8 cellular contexts compared by ENCODE assay signal in genomic region chr14:32201816-32202467, GRCh38. TPM values are rescaled to one million over a fixed set of nuclear protein-coding genes. Genes with fewer than 3 reads are reported as not detected.
DNase-seq lines count a peak whose midpoint lies in the region; ATAC-seq, FAIRE-seq and TF ChIP-seq lines count a peak whose summit lies in the region.

Gene RNU6-7 (plus strand): TSS chr14:32202045.

- DNase-seq in HCT116 (ENCODE audit: low read depth, low spot score) (no peak), NCI-H524 treated with DMSO at 0.1 percent for 48 hours (lab: John Stamatoyannopoulos, UW) (peak; percentile 80), head of caudate nucleus (peak in 37 of 42 donors; percentile 10 to 71 (median 42)), putamen (ENCODE audit: low spot score) (peak; percentile 5), NAMALWA (ENCODE audit: low spot score) (no peak), D721Med (ENCODE audit: insufficient read length, low spot score) (no peak)
- peak; percentile 37 for DNase-seq in activated naive CD4-positive, alpha-beta T cell treated with anti-CD3 and anti-CD28 coated beads, Interleukin-2, amount 10 ng/mL, durations not matched to agents 7 days and 5 days

- no peak for TF ChIP-seq CTCF in HCT116 (IDR thresholded peaks at IDR 0.05 in 2 of 3, conservative IDR thresholded peaks at IDR 0.05 in 1 of 3; ENCODE audit: borderline replicate concordance in 1 of 3, insufficient read depth in 1 of 3, low read depth in 2 of 3, low read length in 2 of 3)
- TF ChIP-seq CTCF in D721Med (IDR thresholded peaks at IDR 0.05; ENCODE audit: insufficient read depth, missing control alignments) = no peak

- H3K27me3 Mint-ChIP-seq in activated naive CD4-positive, alpha-beta T cell treated with anti-CD3 and anti-CD28 coated beads, Interleukin-2, amount 10 ng/mL, durations not matched to agents 7 days and 5 days = peaks cover 11% of the 10 kb centered on the region

- H3K27ac ChIP-seq in HCT116 (ENCODE audit: low read depth, low read length) = peak within 1 kb of the TSS; percentile 21

- peaks cover 25 to 45% of the 10 kb centered on the region in 2 experiments for H3K4me1 ChIP-seq in HCT116 (ENCODE audit: control insufficient read depth in 1 of 2, insufficient read depth in 2 of 2, low read length in 2 of 2)

- CTCF ChIA-PET in HCT116 (lab: Charles Lee) = no interaction called here
- CTCF ChIA-PET in activated naive CD4-positive, alpha-beta T cell treated with anti-CD3 and anti-CD28 coated beads, Interleukin-2, amount 10 ng/mL, durations not matched to agents 7 days and 5 days (lab: Charles Lee) = no interaction called here

- RAD21 ChIA-PET in HCT116 (lab: Charles Lee; ENCODE audit: low non-redundant PET in 1 of 2, low total read pairs in 2 of 2, uncharacterized antibody in 2 of 2, unreplicated experiment in 2 of 2) = no interaction called here

- no peaks in the 10 kb centered on the region for H3K9me2 ChIP-seq in HCT116 (ENCODE audit: insufficient read depth)

- no peaks in the 10 kb centered on the region for H3K36me3 ChIP-seq in HCT116 (ENCODE audit: control insufficient read depth in 1 of 2, insufficient read depth in 2 of 2, low read length in 2 of 2)

- no peak for TF ChIP-seq RAD21 in HCT116 (IDR thresholded peaks at IDR 0.05; ENCODE audit: low read depth)

- BruUV-seq in HCT116 (replicated peaks; lab: Mats Ljungman, UMichigan) = no TSS peak

- H3K36me3 Mint-ChIP-seq in activated naive CD4-positive, alpha-beta T cell treated with anti-CD3 and anti-CD28 coated beads, Interleukin-2, amount 10 ng/mL, durations not matched to agents 7 days and 5 days = no peaks in the 10 kb centered on the region

- TF ChIP-seq POLR2A in HCT116 (IDR thresholded peaks at IDR 0.05; ENCODE audit: borderline replicate concordance, extremely low read depth, insufficient read depth, insufficient read length) = no peak

- H3K79me2 ChIP-seq in HCT116 (ENCODE audit: insufficient read depth, low read length) = no peaks in the 10 kb centered on the region

- H2AFZ ChIP-seq in HCT116 (ENCODE audit: low read depth, low read length, poor library complexity, severe bottlenecking) = peak within 1 kb of the TSS; percentile 69

- peak within 1 kb of the TSS; percentile 89 for H3K27ac Mint-ChIP-seq in activated naive CD4-positive, alpha-beta T cell treated with anti-CD3 and anti-CD28 coated beads, Interleukin-2, amount 10 ng/mL, durations not matched to agents 7 days and 5 days

- peak within 1 kb of the TSS; percentile 20; the same call in 1 of the 2 replicates for H3K9ac ChIP-seq in HCT116 (ENCODE audit: low read length)

- H3K4me3 Mint-ChIP-seq in activated naive CD4-positive, alpha-beta T cell treated with anti-CD3 and anti-CD28 coated beads, Interleukin-2, amount 10 ng/mL, durations not matched to agents 7 days and 5 days = peak within 1 kb of the TSS; percentile 82

- H3K4me1 Mint-ChIP-seq in activated naive CD4-positive, alpha-beta T cell treated with anti-CD3 and anti-CD28 coated beads, Interleukin-2, amount 10 ng/mL, durations not matched to agents 7 days and 5 days = peaks cover 51% of the 10 kb centered on the region

- no peak for FAIRE-seq in D721Med (lab: Jason Lieb, UNC)

- peak within 1 kb of the TSS; percentile 78 for H3K4me2 ChIP-seq in HCT116 (ENCODE audit: low read length)

- H3K4me3 ChIP-seq in HCT116 (replicated peaks in 1 of 2; ENCODE audit: low read depth in 1 of 2, low read length in 2 of 2) = peak within 1 kb of the TSS; percentile 36 to 53

- no peaks in the 10 kb centered on the region for H3K9me3 Mint-ChIP-seq in activated naive CD4-positive, alpha-beta T cell treated with anti-CD3 and anti-CD28 coated beads, Interleukin-2, amount 10 ng/mL, durations not matched to agents 7 days and 5 days

- no peaks in the 10 kb centered on the region for H4K20me1 ChIP-seq in HCT116 (ENCODE audit: insufficient read depth)

- POLR2A ChIA-PET in HCT116 (lab: Charles Lee) = interaction anchor here (2.0 kb wide), 1 partner anchor 125 kb away, joined by 7 read pairs; the partner anchor contains the start of gene ARHGAP5

- intact Hi-C loops in HCT116 (cut with micrococcal nuclease) = loop anchor here (2.0 kb wide), 1 partner anchor 125 kb away; the partner anchor contains the start of gene ARHGAP5
- intact Hi-C loops in head of caudate nucleus (cut with DNase I) = loop anchor here (5.0 kb wide), 1 partner anchor 125 kb away; the partner anchor contains the start of gene ARHGAP5

- no peaks in the 10 kb centered on the region for H3K9me3 ChIP-seq in HCT116 (ENCODE audit: control insufficient read depth in 1 of 2, insufficient read depth in 1 of 2, low read depth in 1 of 2, low read length in 2 of 2)

- ATAC-seq in HCT116 (no peak), HG03432 (IDR thresholded peaks at IDR 0.05; ENCODE audit: unreplicated experiment) (no peak)

- H3K27me3 ChIP-seq in HCT116 (ENCODE audit: insufficient read depth, low read length) = no peaks in the 10 kb centered on the region

TF ChIP-seq in HCT116, 20 proteins besides CTCF, POLR2A, EP300 and RAD21:
- TF ChIP-seq TCF7L2 (IDR thresholded peaks at IDR 0.05; ENCODE audit: borderline replicate concordance, extremely low read depth, insufficient read depth, insufficient read length) (no peak), ZBTB33 (IDR thresholded peaks at IDR 0.05; ENCODE audit: extremely low read depth, insufficient replicate concordance, low read length) (no peak), CBX3 (IDR thresholded peaks at IDR 0.05; ENCODE audit: low read depth) (no peak), YY1 (IDR thresholded peaks at IDR 0.05; ENCODE audit: extremely low read depth, insufficient replicate concordance, low read depth, low read length) (no peak), SP1 (IDR thresholded peaks at IDR 0.05; ENCODE audit: low read depth) (no peak), POLR2AphosphoS5 (IDR thresholded peaks at IDR 0.05; ENCODE audit: low read depth, low read length) (no peak), CEBPB (IDR thresholded peaks at IDR 0.05; ENCODE audit: low read depth) (no peak), EGR1 (IDR thresholded peaks at IDR 0.05; ENCODE audit: low read depth) (no peak), FOSL1 (IDR thresholded peaks at IDR 0.05; ENCODE audit: low read depth) (no peak), ELF1 (IDR thresholded peaks at IDR 0.05; ENCODE audit: borderline replicate concordance, low read depth) (no peak), JUND (IDR thresholded peaks at IDR 0.05) (no peak), ZNF274 (IDR thresholded peaks at IDR 0.05; ENCODE audit: low read depth, low read length) (no peak), REST (IDR thresholded peaks at IDR 0.05; ENCODE audit: low read depth) (no peak), SIN3A (IDR thresholded peaks at IDR 0.05; ENCODE audit: low read depth) (no peak), EZH2phosphoT487 (IDR thresholded peaks at IDR 0.05; ENCODE audit: borderline replicate concordance) (no peak), SRF (IDR thresholded peaks at IDR 0.05; ENCODE audit: low read depth) (no peak)

RNA-seq across cellular contexts. Expression of gene RNU6-7, which starts in this region (rescaled TPM):
- not detected for total RNA-seq in HCT116 (2021; ENCODE audit: unreplicated experiment)
- polyA plus RNA-seq in HCT116 (2012) = not detected in 2 replicates

Comparison
In these comparisons a context has a peak if more than half of its experiments do, and no peak if none do; other contexts are left out.
1. DNase-seq: peak in NCI-H524 treated with DMSO at 0.1 percent for 48 hours (single experiment), activated naive CD4-positive, alpha-beta T cell treated with anti-CD3 and anti-CD28 coated beads, Interleukin-2, amount 10 ng/mL, durations not matched to agents 7 days and 5 days (single experiment), head of caudate nucleus (37 of 42) and putamen (single experiment); none in HCT116 (single experiment), NAMALWA (single experiment) and D721Med (single experiment).